In genomic region chr2:233036162-233036838, GRCh38 we compare ENCODE assay signal across 20 cellular contexts. TPM values are rescaled to one million over a fixed set of nuclear protein-coding genes. Genes with fewer than 3 reads are reported as not detected.
A peak's percentile ranks its signal among the peaks of the same experiment; 100 is the strongest.
DNase-seq lines count a peak whose midpoint lies in the region; ATAC-seq, FAIRE-seq and TF ChIP-seq lines count a peak whose summit lies in the region.
"Had no signal": no experiment of that assay in that cellular context is flagged by ENCODE, and none has a peak within 500 bp of the region (broad histone marks: within the 10 kb centered on the region; RNA-seq: fewer than 3 reads in every experiment).

No MANE protein-coding gene starts in this region.

- WGBS in H9 (ENCODE audit: extremely low coverage, insufficient read length, low lambda C conversion rate) = no CpG with 5 or more reads among the region's 12 CpGs
- 93% methylated on average over 12 of the region's 12 CpGs; no CpG with 5 or more reads in 1 of the 2 experiments for WGBS in H1 (ENCODE audit: extremely low coverage in 1 of 2, insufficient coverage in 1 of 2, insufficient read length in 1 of 2, insufficient replicate concordance in 2 of 2, low coverage in 1 of 2, low lambda C conversion rate in 2 of 2, missing lambda C conversion rate in 1 of 2), 2 experiments
- WGBS in psoas muscle, 3 donors = 81 to 86% (median 85%) methylated on average over 12 of the region's 12 CpGs

- no peaks in the 10 kb centered on the region for H3K23me2 ChIP-seq in H9 (ENCODE audit: insufficient read length, low read depth, low read length, poor library complexity, severe bottlenecking)
- peaks cover 8% of the 10 kb centered on the region for H3K23me2 ChIP-seq in H1 (ENCODE audit: low read depth, low read length)

- H2BK12ac ChIP-seq in H9 (ENCODE audit: insufficient read length, low read depth, low read length) (no peak overlapping the region), H1 (ENCODE audit: low read depth, low read length) (0 out of 2 replicates have a peak overlapping the region, but pooled peaks have one; percentile 78)

- intact Hi-C loops in sciatic nerve (cut with DNase I) (no loop called here), psoas muscle (cut with DNase I) (no loop called here)

- no peak overlapping the region for H2BK120ac ChIP-seq in H9 (ENCODE audit: low read depth, low read length, poor library complexity, severe bottlenecking)
- H2BK120ac ChIP-seq in H1 (replicated peaks; ENCODE audit: low read depth, low read length) = no peak overlapping the region

- H3K79me2 ChIP-seq in H9 (ENCODE audit: insufficient read depth, low read length) = no peaks in the 10 kb centered on the region
- H3K79me2 ChIP-seq in H1 (ENCODE audit: control insufficient read depth in 1 of 2, insufficient read depth in 2 of 2, low read length in 2 of 2) = no peaks in the 10 kb centered on the region

- H3K27me3 ChIP-seq in H9 (ENCODE audit: insufficient read depth, low read length) (no peaks in the 10 kb centered on the region), H1 (replicated peaks in 1 of 4; ENCODE audit: control insufficient read depth in 3 of 4, extremely low read depth in 1 of 4, insufficient read depth in 3 of 4, low read length in 3 of 4) (no peaks in the 10 kb centered on the region), psoas muscle (ENCODE audit: insufficient read depth in 3 of 3, low read length in 2 of 3) (no peaks in the 10 kb centered on the region)
- H3K27me3 ChIP-seq: BLaER1 had no signal

- H3T11ph ChIP-seq in H9 (ENCODE audit: low read length) = no peak overlapping the region

- H2BK20ac ChIP-seq in H9 (ENCODE audit: low read depth, low read length, poor library complexity, severe bottlenecking) (no peak overlapping the region), H1 (ENCODE audit: low read length) (no peak overlapping the region)

- POLR2A ChIA-PET in H1 (lab: Charles Lee; ENCODE audit: partially characterized antibody) = no interaction called here

- no peaks in the 10 kb centered on the region for H4K20me1 ChIP-seq in H9 (ENCODE audit: control insufficient read depth, insufficient read depth, insufficient read length)
- peaks cover 0 to 4% of the 10 kb centered on the region in 2 experiments for H4K20me1 ChIP-seq in H1 (replicated peaks in 1 of 2; ENCODE audit: control insufficient read depth in 1 of 2, insufficient read depth in 2 of 2, low read length in 2 of 2)
- H4K20me1 ChIP-seq: BLaER1 had no signal

- no peaks in the 10 kb centered on the region for H3K9me3 Mint-ChIP-seq in H9
- H3K9me3 Mint-ChIP-seq: CD4-positive, alpha-beta memory T cell had no signal

- no peaks in the 10 kb centered on the region for H3K36me3 Mint-ChIP-seq in H9 (ENCODE audit: insufficient read depth in 1 of 3, low read depth in 3 of 3)
- H3K36me3 Mint-ChIP-seq: CD4-positive, alpha-beta memory T cell had no signal

- H3K4me1 ChIP-seq in H9 (ENCODE audit: insufficient read depth, low read length) (no peaks in the 10 kb centered on the region), H1 (replicated peaks in 1 of 4; ENCODE audit: control insufficient read depth in 3 of 4, insufficient read depth in 4 of 4, low read length in 3 of 4) (peaks cover 0 to 6% (median 0%) of the 10 kb centered on the region in 4 experiments; a peak in 1 of 7 replicates), psoas muscle (no peaks in the 10 kb centered on the region)
- H3K4me1 ChIP-seq: BLaER1 had no signal

- H3K9me3 ChIP-seq in H9 (ENCODE audit: control insufficient read depth, low read depth, low read length) (no peaks in the 10 kb centered on the region), H1 (ENCODE audit: insufficient read depth in 2 of 2, low read depth in 1 of 2, low read length in 1 of 2) (peaks cover 0 to 8% of the 10 kb centered on the region in 2 experiments; a peak in 2 of 4 replicates), psoas muscle (no peaks in the 10 kb centered on the region)
- H3K9me3 ChIP-seq: BLaER1 had no signal

- TF ChIP-seq POLR2A in H1 (IDR thresholded peaks at IDR 0.05; ENCODE audit: control extremely low read depth in 1 of 2, low read depth in 2 of 2, low read length in 2 of 2) = no peak

- H4K8ac ChIP-seq in H9 (replicated peaks; ENCODE audit: insufficient read length, low read depth, low read length) (peak overlapping the region; percentile 22), H1 (ENCODE audit: extremely low read depth, insufficient read depth, low read length) (no peak overlapping the region; the same call in 1 of the 2 replicates)

- TF ChIP-seq RAD21 in H1 (IDR thresholded peaks at IDR 0.05 in 1 of 2, conservative IDR thresholded peaks at IDR 0.05 in 1 of 2; ENCODE audit: low read depth in 2 of 2, low read length in 2 of 2) = no peak

- CTCF ChIA-PET in H1 (lab: Charles Lee; ENCODE audit: partially characterized antibody) = interaction anchor here (0.6 to 1.7 kb wide), 3 partner anchors 9 to 102 kb away, joined by 3 to 8 read pairs (median 3); no protein-coding TSS in a partner anchor

- no peaks in the 10 kb centered on the region; the same call in 1 of the 2 replicates for H3K27me3 Mint-ChIP-seq in H9 (ENCODE audit: low read depth)
- H3K27me3 Mint-ChIP-seq: CD4-positive, alpha-beta memory T cell had no signal

- H4K5ac ChIP-seq in H9 (ENCODE audit: insufficient read length, low read depth, low read length) (no peak overlapping the region), H1 (ENCODE audit: insufficient read length, low read depth, low read length) (no peak overlapping the region)

- H3K4me2 ChIP-seq in H9 (ENCODE audit: insufficient read depth, insufficient read length, low read length) = no peak overlapping the region
- H3K4me2 ChIP-seq in H1 (ENCODE audit: insufficient read depth in 1 of 2, low read depth in 2 of 2, low read length in 2 of 2) = no peak overlapping the region
- H3K4me2 ChIP-seq: BLaER1 had no signal

- H3K9ac ChIP-seq in H9 (ENCODE audit: extremely low read depth, insufficient read length, low read length) = no peak overlapping the region
- no peak overlapping the region for H3K9ac ChIP-seq in H1 (replicated peaks in 1 of 4; ENCODE audit: extremely low read depth in 1 of 4, low read depth in 3 of 4, low read length in 3 of 4)
- H3K9ac ChIP-seq: BLaER1 had no signal

- H2BK5ac ChIP-seq in H9 (ENCODE audit: insufficient read length, low read length) (no peak overlapping the region), H1 (ENCODE audit: low read depth, low read length) (0 out of 2 replicates have a peak overlapping the region, but pooled peaks have one; percentile 77)

- ATAC-seq in sciatic nerve = no peak
- no peak for ATAC-seq in psoas muscle

- H3K4me3 Mint-ChIP-seq in H9 = no peak overlapping the region
- H3K4me3 Mint-ChIP-seq: CD4-positive, alpha-beta memory T cell had no signal

- H3K14ac ChIP-seq in H9 (ENCODE audit: insufficient read depth, low read length) (no peak overlapping the region), H1 (ENCODE audit: insufficient read length) (no peak overlapping the region)

- no peak overlapping the region for H2BK15ac ChIP-seq in H9 (ENCODE audit: low read depth, low read length)
- H2BK15ac ChIP-seq in H1 (ENCODE audit: low read length) = peak overlapping the region; percentile 77; the same call in 1 of the 2 replicates

- H3K56ac ChIP-seq in H9 (ENCODE audit: insufficient read length, low read depth, low read length) = peak overlapping the region; percentile 3
- no peak overlapping the region for H3K56ac ChIP-seq in H1 (replicated peaks; ENCODE audit: insufficient read length, low read depth, low read length)

- peaks cover 9 to 11% of the 10 kb centered on the region in 2 experiments for H3K4me1 Mint-ChIP-seq in H9
- H3K4me1 Mint-ChIP-seq: CD4-positive, alpha-beta memory T cell had no signal

- H2AFZ ChIP-seq in H9 (ENCODE audit: low read length) (no peak overlapping the region), H1 (ENCODE audit: low read length) (no peak overlapping the region)

- DNase-seq in H9 (no peak), H1 (ENCODE audit: low read depth in 1 of 2, low spot score in 2 of 2) (no peak), sciatic nerve (ENCODE audit: low spot score) (peak; percentile 14), NCI-H2081 (lab: John Stamatoyannopoulos, UW) (no peak), psoas muscle (no peak)
- DNase-seq: CD4-positive, alpha-beta memory T cell; MM.1S; NCI-H1092; NCI-H146; NCI-H2081 treated with DMSO at 0.1 percent for 48 hours; NCI-H446 treated with DMSO at 0.1 percent for 48 hours; NCI-H69; SHP77 had no signal

- no peak for TF ChIP-seq EP300 in H1 (IDR thresholded peaks at IDR 0.05; ENCODE audit: borderline replicate concordance in 1 of 2, low read depth in 2 of 2, low read length in 2 of 2)

- TF ChIP-seq CTCF in H9 (conservative IDR thresholded peaks at IDR 0.05) (no peak), H1 (IDR thresholded peaks at IDR 0.05; ENCODE audit: control extremely low read depth in 1 of 3, insufficient read depth in 1 of 3, low read depth in 1 of 3, low read length in 3 of 3) (no peak), psoas muscle (IDR thresholded peaks at IDR 0.05) (no peak)

- H3K27ac Mint-ChIP-seq in H9 = peak overlapping the region in 1 of 3 experiments; percentile 16; a peak in 1 of 7 replicates

- FAIRE-seq in H1 (lab: Jason Lieb, UNC) = no peak
- FAIRE-seq: GM18507, H54 had no signal

- H2AK5ac ChIP-seq in H9 (ENCODE audit: insufficient read length, low read length) (no peak overlapping the region), H1 (ENCODE audit: low read depth, low read length) (peak overlapping the region; percentile 84; the same call in 1 of the 2 replicates)

- no peak overlapping the region for H4K91ac ChIP-seq in H9 (ENCODE audit: insufficient read length, low read depth, low read length)
- no peak overlapping the region for H4K91ac ChIP-seq in H1 (replicated peaks; ENCODE audit: insufficient read length, low read length)

- H3K36me3 ChIP-seq in H1 (ENCODE audit: control insufficient read depth in 2 of 4, insufficient read depth in 4 of 4, low read length in 3 of 4) (no peaks in the 10 kb centered on the region), psoas muscle (ENCODE audit: insufficient read depth in 1 of 2, low read depth in 1 of 2) (no peaks in the 10 kb centered on the region)
- H3K36me3 ChIP-seq: BLaER1 had no signal

- H3K18ac ChIP-seq in H9 (ENCODE audit: insufficient read length, low read depth, low read length) (no peak overlapping the region), H1 (ENCODE audit: extremely low read depth, low read length) (no peak overlapping the region)

- H3K4me3 ChIP-seq in H1 (ENCODE audit: extremely low read depth in 1 of 4, insufficient read depth in 2 of 4, low read depth in 3 of 4, low read length in 4 of 4) (no peak overlapping the region), psoas muscle (no peak overlapping the region)
- H3K4me3 ChIP-seq: BLaER1, SK-N-MC had no signal

- H3K27ac ChIP-seq in H9 (ENCODE audit: insufficient read length, low read depth, low read length) (no peak overlapping the region), H1 (ENCODE audit: low read depth, low read length) (no peak overlapping the region), psoas muscle (no peak overlapping the region)
- H3K27ac ChIP-seq: BLaER1, SK-N-MC had no signal

- H3K23ac ChIP-seq in H9 (ENCODE audit: insufficient read length, low read depth, low read length) = no peak overlapping the region
- H3K23ac ChIP-seq in H1 (ENCODE audit: insufficient read length) = no peak overlapping the region

- H3K79me1 ChIP-seq in H9 (ENCODE audit: insufficient read depth, low read depth, low read length, poor library complexity, severe bottlenecking) (no peaks in the 10 kb centered on the region), H1 (ENCODE audit: low read depth, low read length) (peaks cover 2% of the 10 kb centered on the region; the same call in 1 of the 2 replicates)

- no peak overlapping the region for H3K4ac ChIP-seq in H9 (ENCODE audit: low read depth, low read length)
- H3K4ac ChIP-seq in H1 (replicated peaks; ENCODE audit: insufficient read length, low read depth, low read length) = no peak overlapping the region

RNA-seq across cellular contexts. Expression of gene NEU2, which starts 3.8 kb away (rescaled TPM):
- total RNA-seq in H9 (2021) (not detected in 2 replicates), sciatic nerve (not detected), psoas muscle (not detected)
- total RNA-seq in H1 (2021; fragmentation: NEBNext Ultra II Directional; extraction: Animal tissue kit (Norgen Biotek cat#: 25700)) = not detected in 2 replicates
- polyA plus RNA-seq in H1 (2011; rRNA removed) (0.12 TPM in 1 of 2 replicates, not detected in the other), psoas muscle (not detected)
- not detected for polyA plus RNA-seq in H1 (2011; cell fraction: cytosol; rRNA removed)
- polyA plus RNA-seq in H1 (2011; cell fraction: nucleus; rRNA removed) = not detected
- not detected in 4 replicates for polyA plus RNA-seq in H1 (2012, experiment 1 of 2)
- polyA plus RNA-seq in H1 (2012, experiment 2 of 2) = not detected
- polyA plus RNA-seq in H1 (2013, experiment 1 of 2) = not detected
- not detected for polyA plus RNA-seq in H1 (2013, experiment 2 of 2)
- polyA minus RNA-seq in H1 (2011; rRNA and poly(A)+ RNA removed) = not detected in 2 replicates
- not detected for polyA minus RNA-seq in H1 (2011; cell fraction: cytosol; rRNA and poly(A)+ RNA removed)
- polyA minus RNA-seq in H1 (2011; cell fraction: nucleus; rRNA and poly(A)+ RNA removed) = not detected
- total RNA-seq: A673; CD4-positive, alpha-beta memory T cell; LHCN-M2; OCI-LY7 had no signal
- polyA plus RNA-seq: CD4-positive, alpha-beta memory T cell had no signal

RNA-seq across cellular contexts. Expression of gene NGEF, which starts 23.2 kb away (rescaled TPM):
- 1.9 and 2.2 TPM in 2 replicates for total RNA-seq in H9 (2021)
- total RNA-seq in H1 (2021; fragmentation: NEBNext Ultra II Directional; extraction: Animal tissue kit (Norgen Biotek cat#: 25700)) = 3.2 and 7.9 TPM in 2 replicates
- polyA plus RNA-seq in H1 (2011; rRNA removed) = 2.7 and 3.9 TPM in 2 replicates
- 4.9 TPM for polyA plus RNA-seq in H1 (2011; cell fraction: cytosol; rRNA removed)
- polyA plus RNA-seq in H1 (2011; cell fraction: nucleus; rRNA removed) = 6.5 TPM
- 5.9 to 9.5 TPM (median 6.5 TPM) in 4 replicates for polyA plus RNA-seq in H1 (2012, experiment 1 of 2)
- 9.2 TPM for polyA plus RNA-seq in H1 (2012, experiment 2 of 2)
- 2.5 TPM for polyA plus RNA-seq in H1 (2013, experiment 1 of 2)
- polyA plus RNA-seq in H1 (2013, experiment 2 of 2) = 2.3 TPM
- 3.0 and 6.8 TPM in 2 replicates for polyA minus RNA-seq in H1 (2011; rRNA and poly(A)+ RNA removed)
- polyA minus RNA-seq in H1 (2011; cell fraction: cytosol; rRNA and poly(A)+ RNA removed) = 1.1 TPM
- 2.1 TPM for polyA minus RNA-seq in H1 (2011; cell fraction: nucleus; rRNA and poly(A)+ RNA removed)
- 17.5 TPM for total RNA-seq in sciatic nerve
- total RNA-seq in psoas muscle = under 1 TPM in 3 of 4 donors, not detected in 1; 0.22 to 0.51 (median 0.48) TPM
- polyA plus RNA-seq in psoas muscle = under 1 TPM; 0.13 to 0.27 (median 0.16) TPM
- total RNA-seq: CD4-positive, alpha-beta memory T cell had no signal
- polyA plus RNA-seq: CD4-positive, alpha-beta memory T cell had no signal

RNA-seq across cellular contexts. Expression of gene INPP5D, which starts 23.8 kb away (rescaled TPM):
- 12.7 and 13.1 TPM in 2 replicates for total RNA-seq in H9 (2021)
- total RNA-seq in H1 (2021; fragmentation: NEBNext Ultra II Directional; extraction: Animal tissue kit (Norgen Biotek cat#: 25700)) = 7.1 and 8.6 TPM in 2 replicates
- polyA plus RNA-seq in H1 (2011; rRNA removed) = 4.5 and 6.0 TPM in 2 replicates
- 4.4 TPM for polyA plus RNA-seq in H1 (2011; cell fraction: cytosol; rRNA removed)
- 16.8 TPM for polyA plus RNA-seq in H1 (2011; cell fraction: nucleus; rRNA removed)
- 10.9 to 15.7 TPM (median 13.2 TPM) in 4 replicates for polyA plus RNA-seq in H1 (2012, experiment 1 of 2)
- 5.9 TPM for polyA plus RNA-seq in H1 (2012, experiment 2 of 2)
- polyA plus RNA-seq in H1 (2013, experiment 1 of 2) = 4.8 TPM
- 5.9 TPM for polyA plus RNA-seq in H1 (2013, experiment 2 of 2)
- 17.3 and 35.7 TPM in 2 replicates for polyA minus RNA-seq in H1 (2011; rRNA and poly(A)+ RNA removed)
- polyA minus RNA-seq in H1 (2011; cell fraction: cytosol; rRNA and poly(A)+ RNA removed) = 8.5 TPM
- polyA minus RNA-seq in H1 (2011; cell fraction: nucleus; rRNA and poly(A)+ RNA removed) = 17.7 TPM
- total RNA-seq in sciatic nerve = 56.3 TPM
- 1 to 10 TPM; 2.8 to 4.2 (median 3.7) TPM for total RNA-seq in psoas muscle
- polyA plus RNA-seq in psoas muscle = 1 to 10 TPM; 1.2 to 2.4 (median 2.4) TPM
